8 cellular contexts compared by ENCODE assay signal in the genomic region with DNA sequence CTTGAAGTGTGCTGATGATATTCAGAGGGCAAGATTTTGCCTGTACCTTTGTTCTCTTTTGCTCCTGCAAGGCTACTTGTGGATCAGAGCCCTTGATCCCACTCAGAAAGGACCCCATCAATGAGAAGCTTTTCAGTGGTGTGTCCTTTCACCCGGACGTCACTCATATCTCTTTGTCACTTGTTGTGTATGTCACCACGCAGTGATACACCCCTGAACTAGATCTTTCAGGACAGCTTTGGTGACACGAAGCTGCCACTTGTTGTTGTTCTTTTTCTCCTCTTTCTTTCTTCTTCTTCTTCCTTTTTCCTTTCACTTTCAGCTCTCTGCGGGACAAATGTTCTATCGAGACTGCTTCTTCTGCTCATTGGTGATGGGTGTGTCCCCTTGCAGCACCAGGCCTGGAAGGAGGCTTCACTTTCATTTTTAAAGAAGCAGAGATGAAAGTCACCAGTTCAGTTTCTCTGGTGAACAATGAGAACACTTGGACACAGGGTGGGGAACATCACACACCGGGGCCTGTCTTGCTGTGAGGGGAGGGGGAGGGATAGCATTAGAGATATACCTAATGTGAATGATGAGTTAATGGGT.
DNase-seq lines count a peak whose midpoint lies in the region; ATAC-seq lines count a peak whose summit lies in the region.

No MANE protein-coding gene starts in this region.

- intact Hi-C loops in naive thymus-derived CD4-positive, alpha-beta T cell (cut with micrococcal nuclease) = loop anchor here (1.0 to 10.0 kb wide), 11 partner anchors 11 to 1095 kb away; a partner anchor contains a TSS

- no peaks in the 10 kb centered on the region for H3K27me3 ChIP-seq in naive thymus-derived CD4-positive, alpha-beta T cell (ENCODE audit: control insufficient read depth in 2 of 2, insufficient read depth in 2 of 2, low read length in 2 of 2)
- H3K27me3 ChIP-seq in H7 (ENCODE audit: control insufficient read depth, insufficient read depth, low read length) = no peaks in the 10 kb centered on the region

- no peaks in the 10 kb centered on the region for H3K27me3 Mint-ChIP-seq in naive thymus-derived CD4-positive, alpha-beta T cell

- H3K4me3 ChIP-seq in naive thymus-derived CD4-positive, alpha-beta T cell (ENCODE audit: low read length) = peak overlapping the region; percentile 37
- no peak overlapping the region for H3K4me3 ChIP-seq in H7 (ENCODE audit: insufficient read depth, low read depth, low read length)

- peak overlapping the region; percentile 72 for H3K27ac ChIP-seq in naive thymus-derived CD4-positive, alpha-beta T cell (ENCODE audit: low read depth, low read length)

- CTCF ChIA-PET in naive thymus-derived CD4-positive, alpha-beta T cell (lab: Charles Lee) = interaction anchor here (1.1 kb wide), 1 partner anchor 165 kb away, joined by 3 read pairs; no protein-coding TSS in a partner anchor

- peak overlapping the region; percentile 63 to 85 (median 82) for H3K4me3 Mint-ChIP-seq in naive thymus-derived CD4-positive, alpha-beta T cell

- peaks cover 14 to 30% of the 10 kb centered on the region in 2 donors for H3K4me1 ChIP-seq in naive thymus-derived CD4-positive, alpha-beta T cell (ENCODE audit: control insufficient read depth in 2 of 2, insufficient read depth in 2 of 2, low read length in 2 of 2)

- ATAC-seq in GM19397 (IDR thresholded peaks at IDR 0.05; ENCODE audit: unreplicated experiment) (peak; percentile 90), HG03439 (IDR thresholded peaks at IDR 0.05; ENCODE audit: unreplicated experiment) (peak; percentile 82)
- ATAC-seq in naive thymus-derived CD4-positive, alpha-beta T cell = peak; percentile 79

- peak overlapping the region; percentile 85 to 99 (median 95) for H3K27ac Mint-ChIP-seq in naive thymus-derived CD4-positive, alpha-beta T cell

- H3K4me1 Mint-ChIP-seq in naive thymus-derived CD4-positive, alpha-beta T cell = peaks cover 19 to 55% (median 44%) of the 10 kb centered on the region in 7 donors

- DNase-seq in CD1c-positive myeloid dendritic cell (ENCODE audit: extremely low spot score) (peak; percentile 1), NCI-H748 treated with DMSO at 0.1 percent for 48 hours (lab: John Stamatoyannopoulos, UW) (no peak), H7 (no peak), 8988T (no peak)
- DNase-seq in activated naive CD4-positive, alpha-beta T cell treated with anti-CD3 and anti-CD28 coated beads, Interleukin-2, amount 50 U/mL, for 16 hours = peak; percentile 32
- peak in 7 of 9 donors; percentile 56 to 78 (median 68) for DNase-seq in naive thymus-derived CD4-positive, alpha-beta T cell

- POLR2A ChIA-PET in naive thymus-derived CD4-positive, alpha-beta T cell (lab: Charles Lee) = interaction anchor here (0.6 to 1.2 kb wide), 3 partner anchors 19 to 182 kb away, joined by 3 read pairs; a partner anchor contains a TSS

- peaks cover 0 to 2% (median 0%) of the 10 kb centered on the region in 11 donors for H3K9me3 Mint-ChIP-seq in naive thymus-derived CD4-positive, alpha-beta T cell

- H3K9me3 ChIP-seq in naive thymus-derived CD4-positive, alpha-beta T cell (ENCODE audit: control insufficient read depth in 2 of 3, low read length in 3 of 3) = no peaks in the 10 kb centered on the region

- peaks cover 0 to 20% (median 5%) of the 10 kb centered on the region in 5 donors for H3K36me3 Mint-ChIP-seq in naive thymus-derived CD4-positive, alpha-beta T cell

- no peaks in the 10 kb centered on the region for H3K36me3 ChIP-seq in naive thymus-derived CD4-positive, alpha-beta T cell (ENCODE audit: control insufficient read depth in 2 of 3, insufficient read depth in 3 of 3, low read length in 3 of 3)
- no peaks in the 10 kb centered on the region for H3K36me3 ChIP-seq in H7 (replicated peaks; ENCODE audit: control insufficient read depth, insufficient read depth, low read length)

Comparison
In these comparisons a context has a peak if more than half of its experiments do, and no peak if none do; other contexts are left out.
1. DNase-seq: peak in CD1c-positive myeloid dendritic cell (single experiment), activated naive CD4-positive, alpha-beta T cell treated with anti-CD3 and anti-CD28 coated beads, Interleukin-2, amount 50 U/mL, for 16 hours (single experiment) and naive thymus-derived CD4-positive, alpha-beta T cell (7 of 9); none in NCI-H748 treated with DMSO at 0.1 percent for 48 hours (single experiment), H7 (single experiment) and 8988T (single experiment).
2. Peak in every context shown above with its lines, with median percentiles within 50 percentile points of each other: ATAC-seq.